ENCODE assay signal across 9 cellular contexts in the genomic region with DNA sequence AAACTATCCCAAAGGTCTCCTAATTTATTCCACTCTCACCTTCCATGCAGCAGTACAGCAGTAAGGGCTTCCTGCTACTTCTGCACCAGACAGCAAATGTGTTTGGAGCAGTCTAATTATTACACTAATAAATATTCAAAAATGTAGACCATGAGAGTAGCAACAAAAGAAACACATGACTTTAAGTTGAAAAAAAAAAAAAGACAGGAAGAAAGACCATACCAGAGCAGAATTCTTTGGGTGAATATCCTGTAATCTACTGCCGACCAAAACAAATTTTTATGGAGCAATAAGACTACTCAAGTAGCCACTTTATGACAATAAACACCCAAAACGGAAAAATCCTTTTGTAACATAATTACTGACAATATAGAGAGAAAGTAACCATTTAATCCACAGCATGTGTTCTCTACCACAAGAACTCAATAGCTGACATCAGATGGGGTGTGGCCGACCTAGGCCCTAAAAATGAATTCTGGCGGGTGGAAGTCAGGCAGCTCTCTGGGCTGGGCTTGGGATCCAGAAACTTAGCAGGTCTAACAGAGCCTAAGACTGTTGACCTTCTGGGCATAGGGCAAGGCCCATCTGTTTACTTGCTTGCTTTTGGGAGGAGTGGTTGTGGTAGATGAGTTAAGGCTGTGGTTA. TPM values are rescaled to one million over a fixed set of nuclear protein-coding genes. Genes with fewer than 3 reads are reported as not detected.
DNase-seq lines count a peak whose midpoint lies in the region; ATAC-seq, FAIRE-seq and TF ChIP-seq lines count a peak whose summit lies in the region.
"Had no signal": no experiment of that assay in that cellular context is flagged by ENCODE, and none has a peak within 500 bp of the region (broad histone marks: within the 10 kb centered on the region; RNA-seq: fewer than 3 reads in every experiment).

No MANE protein-coding gene starts in this region.

- H3K27ac ChIP-seq in small intestine (ENCODE audit: low read depth in 1 of 2, low read length in 1 of 2) (peak overlapping the region in 1 of 2 donors; percentile 32), aorta (ENCODE audit: low read depth in 1 of 2, low read length in 2 of 2) (peak overlapping the region in 1 of 2 donors; percentile 54)
- H3K27ac ChIP-seq: 22Rv1 had no signal

- H3K36me3 ChIP-seq in small intestine (ENCODE audit: control insufficient read depth in 2 of 2, insufficient read depth in 2 of 2, low read length in 2 of 2) = no peaks in the 10 kb centered on the region
- H3K36me3 ChIP-seq in aorta (ENCODE audit: control insufficient read depth in 1 of 2, insufficient read depth in 2 of 2, low read length in 1 of 2) = no peaks in the 10 kb centered on the region

- DNase-seq in DMS 273 (lab: John Stamatoyannopoulos, UW; ENCODE audit: unreplicated experiment) (peak; percentile 6), DMS 273 treated with DMSO at 0.1 percent for 48 hours (lab: John Stamatoyannopoulos, UW) (no peak), SW480 (ENCODE audit: low spot score) (peak; percentile 77), choroid plexus epithelial cell (ENCODE audit: low read depth) (peak; percentile 41), small intestine (peak; percentile 27), aorta (no peak), mucosa of gallbladder (ENCODE audit: low spot score) (no peak)

- H3K4me3 ChIP-seq in choroid plexus epithelial cell (ENCODE audit: low read depth, low read length) (no peak overlapping the region), small intestine (ENCODE audit: low read depth in 1 of 2, low read length in 2 of 2) (no peak overlapping the region), aorta (ENCODE audit: low read length in 2 of 2) (no peak overlapping the region)

- intact Hi-C loops in aorta (cut with DNase I) = loop anchor here (5.0 to 10.0 kb wide), 7 partner anchors 67 to 365 kb away; no protein-coding TSS in a partner anchor

- H3K9me3 ChIP-seq in small intestine (ENCODE audit: control insufficient read depth, low read depth) (no peaks in the 10 kb centered on the region), aorta (ENCODE audit: control insufficient read depth, low read length) (no peaks in the 10 kb centered on the region)

- no peaks in the 10 kb centered on the region for H3K27me3 ChIP-seq in small intestine (ENCODE audit: control insufficient read depth in 2 of 2, insufficient read depth in 2 of 2, low read length in 2 of 2)
- H3K27me3 ChIP-seq in aorta (ENCODE audit: control insufficient read depth in 1 of 2, insufficient read depth in 2 of 2, low read length in 1 of 2) = no peaks in the 10 kb centered on the region

- ATAC-seq in aorta (ENCODE audit: low FRiP score) (no peak), HG03571 (IDR thresholded peaks at IDR 0.05; ENCODE audit: unreplicated experiment) (no peak)

- no peak for TF ChIP-seq CTCF in choroid plexus epithelial cell (conservative IDR thresholded peaks at IDR 0.05; ENCODE audit: low read depth, low read length)

- H3K4me1 ChIP-seq in small intestine (ENCODE audit: control insufficient read depth in 2 of 2, insufficient read depth in 1 of 2, low read depth in 1 of 2, low read length in 1 of 2) (peaks cover 0 to 3% of the 10 kb centered on the region in 2 donors), aorta (ENCODE audit: control insufficient read depth in 1 of 2, insufficient read depth in 2 of 2, low read length in 2 of 2) (peaks cover 2 to 5% of the 10 kb centered on the region in 2 donors)

- no peak for FAIRE-seq in small intestine (lab: Jason Lieb, UNC)

- 62 to 78% (median 63%) methylated on average over 4 of the region's 4 CpGs for WGBS in small intestine, 3 donors
- 78 to 80% methylated on average over 4 of the region's 4 CpGs for WGBS in aorta, 2 donors

RNA-seq across cellular contexts. Expression of a gene that starts 4.6 kb away (rescaled TPM):
- polyA plus RNA-seq in small intestine (1 to 10 TPM in 1 of 3 donors, under 1 TPM in 2; 0.45 to 1.0 (median 0.54) TPM), aorta (1 to 10 TPM; 2.5 to 4.2 TPM)
- total RNA-seq in aorta (10 to 100 TPM; 29.5 to 30.9 TPM), mucosa of gallbladder (6.7 TPM)

Comparison
In these comparisons a context has a peak if more than half of its experiments do, and no peak if none do; other contexts are left out.
1. DNase-seq: peak in DMS 273 (single experiment), SW480 (single experiment), choroid plexus epithelial cell (single experiment) and small intestine (single experiment); none in DMS 273 treated with DMSO at 0.1 percent for 48 hours (single experiment), aorta (0 of 2) and mucosa of gallbladder (single experiment).